ENCODE assay signal across 28 cellular contexts in genomic region chr3:106213954-106214353, GRCh38.
DNase-seq lines count a peak whose midpoint lies in the region; ATAC-seq, FAIRE-seq and TF ChIP-seq lines count a peak whose summit lies in the region.
"Had no signal": no experiment of that assay in that cellular context is flagged by ENCODE, and none has a peak within 500 bp of the region (broad histone marks: within the 10 kb centered on the region; RNA-seq: fewer than 3 reads in every experiment).

No MANE protein-coding gene starts in this region.

- no peaks in the 10 kb centered on the region for H4K20me1 ChIP-seq in smooth muscle cell (ENCODE audit: low read depth)

- no peak overlapping the region for H3K4me3 ChIP-seq in smooth muscle cell
- H3K4me3 ChIP-seq: breast epithelium, dorsolateral prefrontal cortex, esophagus squamous epithelium, heart left ventricle, Peyer's patch, prostate gland, right lobe of liver, tibial nerve had no signal

- CTCF ChIA-PET in activated CD4-positive, alpha-beta memory T cell treated with anti-CD3 and anti-CD28 coated beads for 36 hours (lab: Charles Lee), result interaction anchor here (1.0 to 1.2 kb wide), 2 partner anchors 34 to 395 kb away, joined by 3 read pairs; no protein-coding TSS in a partner anchor
- CTCF ChIA-PET in RWPE1 (lab: Yijun Ruan, JAX), result interaction anchor here (0.7 kb wide), 1 partner anchor 526 kb away, joined by 3 read pairs; no protein-coding TSS in a partner anchor

- H3K27ac ChIP-seq in RWPE1, result no peak overlapping the region
- no peak overlapping the region for H3K27ac ChIP-seq in smooth muscle cell (ENCODE audit: low read depth)
- H3K27ac ChIP-seq: breast epithelium, dorsolateral prefrontal cortex, esophagus squamous epithelium, heart left ventricle, Peyer's patch, prostate gland, right lobe of liver, tibial nerve had no signal

- no peak for TF ChIP-seq CTCF in RWPE1 (conservative IDR thresholded peaks at IDR 0.05; ENCODE audit: low read depth)
- no peak for TF ChIP-seq CTCF in smooth muscle cell (IDR thresholded peaks at IDR 0.05; ENCODE audit: borderline replicate concordance, insufficient read depth, poor library complexity, severe bottlenecking)

- no peaks in the 10 kb centered on the region for H3K36me3 Mint-ChIP-seq in activated T-cell treated with anti-CD3 and anti-CD28 coated beads, Interleukin-2, amount 50 U/mL, for 4 hours (ENCODE audit: insufficient read depth)
- H3K36me3 Mint-ChIP-seq in activated CD4-positive, alpha-beta memory T cell treated with anti-CD3 and anti-CD28 coated beads for 36 hours, result peaks cover 3% of the 10 kb centered on the region
- no peaks in the 10 kb centered on the region for H3K36me3 Mint-ChIP-seq in effector memory CD8-positive, alpha-beta T cell (ENCODE audit: insufficient read depth)

- FAIRE-seq in GM12892 (lab: Jason Lieb, UNC), result peak; percentile 14

- intact Hi-C loops in activated CD4-positive, alpha-beta memory T cell treated with anti-CD3 and anti-CD28 coated beads for 36 hours (cut with micrococcal nuclease), result loop anchor here (2.0 to 5.0 kb wide), 5 partner anchors 17 to 393 kb away; no protein-coding TSS in a partner anchor
- intact Hi-C loops in left cardiac atrium (cut with DNase I), result no loop called here

- peaks cover 3% of the 10 kb centered on the region for H3F3A ChIP-seq in smooth muscle cell (ENCODE audit: low read depth)

- no peaks in the 10 kb centered on the region for H3K4me1 ChIP-seq in smooth muscle cell (ENCODE audit: low read depth)
- H3K4me1 ChIP-seq: BE2C, breast epithelium, esophagus squamous epithelium, Peyer's patch, prostate gland, right lobe of liver, tibial nerve had no signal

- no peaks in the 10 kb centered on the region for H3K36me3 ChIP-seq in smooth muscle cell (ENCODE audit: low read depth)
- H3K36me3 ChIP-seq: BE2C, breast epithelium, esophagus squamous epithelium, heart left ventricle, Peyer's patch, prostate gland, right lobe of liver, tibial nerve had no signal

- H3K9me3 Mint-ChIP-seq in activated T-cell treated with anti-CD3 and anti-CD28 coated beads, Interleukin-2, amount 50 U/mL, for 4 hours, result peaks cover 14% of the 10 kb centered on the region
- H3K9me3 Mint-ChIP-seq in activated CD4-positive, alpha-beta memory T cell treated with anti-CD3 and anti-CD28 coated beads for 36 hours, result peaks cover 7% of the 10 kb centered on the region
- no peaks in the 10 kb centered on the region for H3K9me3 Mint-ChIP-seq in effector memory CD8-positive, alpha-beta T cell

- no peak overlapping the region for H2AFZ ChIP-seq in smooth muscle cell (ENCODE audit: low read depth)

- peak overlapping the region; percentile 11 for H3K4me3 Mint-ChIP-seq in activated T-cell treated with anti-CD3 and anti-CD28 coated beads, Interleukin-2, amount 50 U/mL, for 4 hours
- no peak overlapping the region for H3K4me3 Mint-ChIP-seq in activated CD4-positive, alpha-beta memory T cell treated with anti-CD3 and anti-CD28 coated beads for 36 hours
- H3K4me3 Mint-ChIP-seq in effector memory CD8-positive, alpha-beta T cell, result peak overlapping the region; percentile 0 to 36
- H3K4me3 Mint-ChIP-seq: activated naive CD4-positive, alpha-beta T cell treated with anti-CD3 and anti-CD28 coated beads, Interleukin-2, amount 10 ng/mL, durations not matched to agents 7 days and 5 days; mesothelial cell of epicardium had no signal

- no peak overlapping the region for H3K4me2 ChIP-seq in smooth muscle cell

- H3K4me1 Mint-ChIP-seq in activated T-cell treated with anti-CD3 and anti-CD28 coated beads, Interleukin-2, amount 50 U/mL, for 4 hours (ENCODE audit: low read depth), result peaks cover 41% of the 10 kb centered on the region
- peaks cover 59% of the 10 kb centered on the region for H3K4me1 Mint-ChIP-seq in activated CD4-positive, alpha-beta memory T cell treated with anti-CD3 and anti-CD28 coated beads for 36 hours (ENCODE audit: low read depth)
- peaks cover 0 to 6% of the 10 kb centered on the region in 2 donors for H3K4me1 Mint-ChIP-seq in effector memory CD8-positive, alpha-beta T cell (ENCODE audit: low read depth in 2 of 2)

- no peaks in the 10 kb centered on the region for H3K27me3 Mint-ChIP-seq in activated T-cell treated with anti-CD3 and anti-CD28 coated beads, Interleukin-2, amount 50 U/mL, for 4 hours (ENCODE audit: low read depth)
- no peaks in the 10 kb centered on the region for H3K27me3 Mint-ChIP-seq in activated CD4-positive, alpha-beta memory T cell treated with anti-CD3 and anti-CD28 coated beads for 36 hours
- no peaks in the 10 kb centered on the region for H3K27me3 Mint-ChIP-seq in effector memory CD8-positive, alpha-beta T cell
- H3K27me3 Mint-ChIP-seq: activated naive CD4-positive, alpha-beta T cell treated with anti-CD3 and anti-CD28 coated beads, Interleukin-2, amount 10 ng/mL, durations not matched to agents 7 days and 5 days had no signal

- no peaks in the 10 kb centered on the region for H3K79me2 ChIP-seq in smooth muscle cell (ENCODE audit: low read depth)

- no peaks in the 10 kb centered on the region for H3K9me3 ChIP-seq in smooth muscle cell (replicated peaks; ENCODE audit: low read depth)
- H3K9me3 ChIP-seq: BE2C, esophagus squamous epithelium, Peyer's patch, prostate gland, right lobe of liver, tibial nerve had no signal

- H3K9ac ChIP-seq in smooth muscle cell (ENCODE audit: low read depth), result no peak overlapping the region

- POLR2A ChIA-PET in activated CD4-positive, alpha-beta memory T cell treated with anti-CD3 and anti-CD28 coated beads for 36 hours (lab: Charles Lee), result interaction anchor here (0.6 to 1.4 kb wide), 3 partner anchors 27 to 345 kb away, joined by 3 to 4 read pairs (median 3); partner anchors contain the start of gene CBLB
- POLR2A ChIA-PET in RWPE1 (lab: Yijun Ruan, JAX; ENCODE audit: low non-redundant PET), result no interaction called here

- WGBS in smooth muscle cell (ENCODE audit: low lambda C conversion rate), result 92% methylated on average over 4 of the region's 4 CpGs

- ATAC-seq in activated T-cell treated with anti-CD3 and anti-CD28 coated beads, Interleukin-2, amount 50 U/mL, for 4 hours, result no peak
- ATAC-seq in effector memory CD8-positive, alpha-beta T cell (replicated peaks), result no peak
- no peak for ATAC-seq in left cardiac atrium
- ATAC-seq: heart left ventricle had no signal

- no peak for DNase-seq in activated T-cell treated with anti-CD3 and anti-CD28 coated beads, Interleukin-2, amount 50 U/mL, for 4 hours
- DNase-seq in activated T-cell treated with anti-CD3 and anti-CD28 coated beads for 4 hours (no peak), GM12892 (ENCODE audit: insufficient read length) (no peak), RWPE1 (ENCODE audit: low spot score) (no peak), left cardiac atrium (no peak), smooth muscle cell (lab: John Stamatoyannopoulos, UW; ENCODE audit: unreplicated experiment) (no peak)
- DNase-seq in activated CD4-positive, alpha-beta memory T cell treated with anti-CD3 and anti-CD28 coated beads for 36 hours, result no peak
- DNase-seq in effector memory CD8-positive, alpha-beta T cell, result no peak
- DNase-seq: activated CD4-positive, alpha-beta T cell treated with anti-CD3 and anti-CD28 coated beads, Interleukin-2, amount 50 U/mL, for 4 hours; activated naive CD4-positive, alpha-beta T cell treated with anti-CD3 and anti-CD28 coated beads, Interleukin-2, amount 10 ng/mL, durations not matched to agents 7 days and 5 days; anterior cingulate cortex; BE2C; DMS153; dorsolateral prefrontal cortex; esophagus squamous epithelium; foreskin melanocyte; heart left ventricle; NCI-H2107; NCI-H345; NCI-H774; occipital lobe; Peyer's patch; right lobe of liver; SW 1271 had no signal

- no peak for TF ChIP-seq POLR2A in GM12892 (IDR thresholded peaks at IDR 0.05; ENCODE audit: low read depth, low read length)

- peak overlapping the region; percentile 64 for H3K27ac Mint-ChIP-seq in activated CD4-positive, alpha-beta memory T cell treated with anti-CD3 and anti-CD28 coated beads for 36 hours
- H3K27ac Mint-ChIP-seq in effector memory CD8-positive, alpha-beta T cell, result peak overlapping the region in 1 of 2 donors; percentile 8
- H3K27ac Mint-ChIP-seq: activated naive CD4-positive, alpha-beta T cell treated with anti-CD3 and anti-CD28 coated beads, Interleukin-2, amount 10 ng/mL, durations not matched to agents 7 days and 5 days; mesothelial cell of epicardium had no signal

- H3K27me3 ChIP-seq in smooth muscle cell (ENCODE audit: low read depth), result no peaks in the 10 kb centered on the region
- H3K27me3 ChIP-seq: BE2C, breast epithelium, dorsolateral prefrontal cortex, esophagus squamous epithelium, heart left ventricle, Peyer's patch, right lobe of liver, tibial nerve had no signal
